ENCODE assay signal across 18 cellular contexts in the genomic region with DNA sequence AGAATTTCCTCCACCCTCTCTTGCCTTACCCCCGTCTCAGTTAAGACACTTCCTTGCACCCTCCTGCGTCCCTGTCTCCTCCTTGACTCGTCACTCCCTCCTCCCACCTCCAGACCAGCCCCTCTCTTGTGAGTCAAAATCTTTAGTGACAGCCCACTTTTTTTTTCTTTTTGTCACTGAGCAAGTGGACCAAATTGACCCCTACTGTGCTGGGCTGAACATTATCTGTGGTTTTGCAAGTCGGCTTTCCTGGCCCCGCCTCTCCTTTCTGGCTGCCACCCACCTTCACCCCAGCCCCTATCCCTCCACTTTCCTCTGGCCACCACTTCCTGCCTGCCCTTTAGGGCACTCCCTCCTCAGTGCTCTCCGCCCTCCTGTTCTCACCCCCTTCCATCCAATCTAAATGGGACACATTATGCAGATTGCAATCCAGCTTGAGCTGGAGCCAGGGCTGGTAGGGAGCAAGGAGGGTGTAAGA. TPM values are rescaled to one million over a fixed set of nuclear protein-coding genes. Genes with fewer than 3 reads are reported as not detected.
DNase-seq lines count a peak whose midpoint lies in the region; ATAC-seq and TF ChIP-seq lines count a peak whose summit lies in the region.
"Had no signal": no experiment of that assay in that cellular context is flagged by ENCODE, and none has a peak within 500 bp of the region (broad histone marks: within the 10 kb centered on the region; RNA-seq: fewer than 3 reads in every experiment).

A gene (minus strand): TSS at position 47 of the 478 bp plus-strand sequence. CDS start 246 bp downstream, outside the sequence.

- H3K4me3 Mint-ChIP-seq in endothelial cell (ENCODE audit: unreplicated experiment), result peak within 1 kb of the TSS; percentile 85

- peaks cover 3% of the 10 kb centered on the region for H3K27me3 ChIP-seq in A673 (replicated peaks; ENCODE audit: insufficient read depth, low read depth, low read length, poor library complexity)
- H3K27me3 ChIP-seq in HUES6 (ENCODE audit: control insufficient read depth, insufficient read depth, low read length), result 0 out of 2 replicates have a peak, but pooled peaks cover 2% of the 10 kb centered on the region
- H3K27me3 ChIP-seq in ovary, result no peaks in the 10 kb centered on the region
- H3K27me3 ChIP-seq: pancreas had no signal

- no peaks in the 10 kb centered on the region for H3K36me3 Mint-ChIP-seq in endothelial cell (ENCODE audit: low read depth, unreplicated experiment)

- no peak within 1 kb of the TSS for H3K27ac Mint-ChIP-seq in endothelial cell (ENCODE audit: unreplicated experiment)

- H3K4me1 Mint-ChIP-seq in endothelial cell (ENCODE audit: unreplicated experiment), result peaks cover 77% of the 10 kb centered on the region

- H3K9ac ChIP-seq in HUES6 (ENCODE audit: low read length), result peak within 1 kb of the TSS; percentile 92

- no peak for TF ChIP-seq EP300 in ovary (IDR thresholded peaks at IDR 0.05)

- DNase-seq in A673 (ENCODE audit: low spot score), result peak; percentile 73
- no peak for DNase-seq in endothelial cell (ENCODE audit: low spot score)
- DNase-seq in mesenteric fat pad (ENCODE audit: low spot score), result no peak
- DNase-seq in ovary, result no peak
- DNase-seq: EL; foreskin keratinocyte; HCEC 1CT; kidney glomerular epithelial cell; NCI-H1105; NCI-H510A treated with DMSO at 0.1 percent for 48 hours; pancreas; stimulated activated CD4-positive, alpha-beta T cell treated with anti-CD3 and anti-CD28 coated beads, Interleukin-2, amount 100 ng/mL, for 48 hours; stimulated activated naive CD4-positive, alpha-beta T cell; WERI-Rb-1 had no signal

- CTCF ChIA-PET in A673 (lab: Charles Lee), result no interaction called here

- WGBS in ovary, 3 donors, result 60 to 65% (median 61%) methylated on average over 6 of the region's 6 CpGs

- TF ChIP-seq POLR2A in ovary (IDR thresholded peaks at IDR 0.05), result no peak

- H3K9me3 ChIP-seq in A673 (ENCODE audit: low read depth, low read length, poor library complexity, severe bottlenecking), result no peaks in the 10 kb centered on the region
- no peaks in the 10 kb centered on the region for H3K9me3 ChIP-seq in HUES6 (ENCODE audit: control insufficient read depth, insufficient read depth, low read depth, low read length)
- no peaks in the 10 kb centered on the region for H3K9me3 ChIP-seq in ovary
- H3K9me3 ChIP-seq: pancreas had no signal

- H3K4me3 ChIP-seq in A673 (ENCODE audit: low read depth, low read length, poor library complexity, severe bottlenecking) (no peak within 1 kb of the TSS), HUES6 (ENCODE audit: low read depth, low read length) (peak within 1 kb of the TSS; percentile 60; the same call in 1 of the 2 replicates), ovary (no peak within 1 kb of the TSS)

- H3K36me3 ChIP-seq in A673 (ENCODE audit: insufficient read depth, low read length, poor library complexity, severe bottlenecking) (no peaks in the 10 kb centered on the region), HUES6 (ENCODE audit: control insufficient read depth, insufficient read depth, low read length) (no peaks in the 10 kb centered on the region; the same call in 1 of the 2 replicates), ovary (no peaks in the 10 kb centered on the region)
- H3K36me3 ChIP-seq: pancreas, WERI-Rb-1 had no signal

- POLR2A ChIA-PET in A673 (lab: Charles Lee; ENCODE audit: low non-redundant PET), result no interaction called here

- H3K4me1 ChIP-seq in A673 (ENCODE audit: insufficient read depth, low read length, poor library complexity, severe bottlenecking) (peaks cover 4% of the 10 kb centered on the region), HUES6 (ENCODE audit: control insufficient read depth, insufficient read depth, low read length) (peaks cover 47% of the 10 kb centered on the region), ovary (ENCODE audit: insufficient read depth) (peaks cover under 1% of the 10 kb centered on the region)
- H3K4me1 ChIP-seq: foreskin keratinocyte, pancreas had no signal

- no TSS peak for BruUV-seq in A673 (replicated peaks; lab: Mats Ljungman, UMichigan)

- no peak within 1 kb of the TSS for H3K27ac ChIP-seq in A673 (ENCODE audit: low read depth, low read length, poor library complexity, severe bottlenecking)
- H3K27ac ChIP-seq in HUES6 (ENCODE audit: low read depth, low read length), result peak within 1 kb of the TSS; percentile 21; the same call in 1 of the 2 replicates
- H3K27ac ChIP-seq in ovary, result no peak within 1 kb of the TSS
- H3K27ac ChIP-seq: foreskin keratinocyte, pancreas, WERI-Rb-1 had no signal

- no peak for ATAC-seq in GM19463 (IDR thresholded peaks at IDR 0.05; ENCODE audit: unreplicated experiment)
- no peak for ATAC-seq in HG02870 (IDR thresholded peaks at IDR 0.05; ENCODE audit: unreplicated experiment)
- no peak for ATAC-seq in HG02571 (IDR thresholded peaks at IDR 0.05; ENCODE audit: unreplicated experiment)
- ATAC-seq: foreskin keratinocyte, pancreas had no signal

- no peaks in the 10 kb centered on the region for H3K9me3 Mint-ChIP-seq in endothelial cell (ENCODE audit: unreplicated experiment)

- TF ChIP-seq CTCF in A673 (conservative IDR thresholded peaks at IDR 0.05; ENCODE audit: low read depth, low read length), result no peak
- TF ChIP-seq CTCF in endothelial cell (IDR thresholded peaks at IDR 0.05; ENCODE audit: unreplicated experiment), result no peak
- no peak for TF ChIP-seq CTCF in ovary (IDR thresholded peaks at IDR 0.05)

- intact Hi-C loops in A673 (cut with micrococcal nuclease; ENCODE audit: unreplicated experiment) (no loop called here), ovary (cut with DNase I) (no loop called here)

- peaks cover 18% of the 10 kb centered on the region for H3K27me3 Mint-ChIP-seq in endothelial cell (ENCODE audit: unreplicated experiment)

RNA-seq across cellular contexts. Expression of the gene that starts here (rescaled TPM):
- total RNA-seq in A673 (2021), result 0.66 and 0.67 TPM in 2 replicates
- 48.8 TPM for total RNA-seq in endothelial cell (ENCODE audit: unreplicated experiment)
- 13.7 TPM for total RNA-seq in mesenteric fat pad
- 10 to 100 TPM in 1 of 7 donors, under 1 TPM in 4, not detected in 2; 0.24 to 11.3 (median 0.45) TPM for total RNA-seq in ovary
- polyA plus RNA-seq in ovary, result 10 to 100 TPM in 1 of 2 donors, 1 to 10 TPM in 1; 1.7 to 36.1 TPM
- total RNA-seq: foreskin keratinocyte had no signal
- polyA plus RNA-seq: foreskin keratinocyte had no signal

Comparison
In these comparisons a context has a peak if more than half of its experiments do, and no peak if none do; other contexts are left out.
1. Peak in DNase-seq in A673; RNA of the gene not detected or under 1 TPM.